24 cellular contexts compared by ENCODE assay signal in the genomic region with DNA sequence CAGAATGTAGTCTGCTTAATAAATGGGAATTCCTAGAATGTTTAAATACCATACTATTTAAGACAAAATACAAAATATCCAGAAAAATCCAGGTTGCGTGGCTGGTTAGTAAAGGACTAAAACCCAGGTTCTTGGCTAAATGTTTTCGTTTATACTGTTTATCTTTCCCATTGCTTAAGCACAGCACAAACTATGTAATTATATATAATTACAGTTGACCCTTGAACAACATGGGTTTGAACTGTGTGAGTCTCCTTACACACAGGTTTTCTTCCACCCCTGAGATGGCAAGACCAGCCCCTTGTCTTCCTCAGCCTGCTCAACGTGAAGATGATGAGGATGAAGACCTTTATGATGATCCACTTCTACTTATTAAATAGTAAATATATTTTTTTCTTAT.
"Had no signal": no experiment of that assay in that cellular context is flagged by ENCODE, and none has a peak within 500 bp of the region (broad histone marks: within the 10 kb centered on the region; RNA-seq: fewer than 3 reads in every experiment).

No MANE protein-coding gene starts in this region.

- H3K4me3 ChIP-seq: ascending aorta, coronary artery, dorsolateral prefrontal cortex, heart left ventricle had no signal

- H3K27me3 ChIP-seq: ascending aorta, dorsolateral prefrontal cortex, heart left ventricle had no signal

- DNase-seq: activated B cell treated with CpG ODN at 0.5 μM for 24 hours; activated CD4-positive, alpha-beta T cell treated with anti-CD3 and anti-CD28 coated beads for 48 hours; activated CD4-positive, alpha-beta T cell treated with anti-CD3 and anti-CD28 coated beads, Interleukin-2, amount 50 U/mL, for 1 hour; activated CD4-positive, alpha-beta T cell treated with anti-CD3 and anti-CD28 coated beads, Interleukin-2, amount 50 U/mL, for 48 hours; activated CD8-positive, alpha-beta memory T cell treated with anti-CD3 and anti-CD28 coated beads for 24 hours; activated CD8-positive, alpha-beta memory T cell treated with anti-CD3 and anti-CD28 coated beads, Interleukin-2, amount 50 U/mL, for 4 hours; activated CD8-positive, alpha-beta T cell treated with anti-CD3 and anti-CD28 coated beads for 36 hours; activated gamma-delta T cell; activated naive CD4-positive, alpha-beta T cell; activated naive CD4-positive, alpha-beta T cell treated with anti-CD3 and anti-CD28 coated beads, Interleukin-2, amount 10 ng/mL, durations not matched to agents 7 days and 5 days; activated naive CD8-positive, alpha-beta T cell treated with anti-CD3 and anti-CD28 coated beads, Interleukin-2, amount 10 ng/mL, durations not matched to agents 7 days and 5 days; activated T-cell treated with anti-CD3 and anti-CD28 coated beads, Interleukin-2, amount 50 U/mL, for 1 hour; activated T-cell treated with anti-CD3 and anti-CD28 coated beads, Interleukin-2, amount 50 U/mL, for 72 hours; dorsolateral prefrontal cortex; effector memory CD4-positive, alpha-beta T cell; endodermal cell; foreskin fibroblast; glutamatergic neuron; heart left ventricle; T-helper 17 cell; T1000; WERI-Rb-1 had no signal

- H3K27ac ChIP-seq: ascending aorta, coronary artery, heart left ventricle, WERI-Rb-1 had no signal

- H3K9me3 ChIP-seq: ascending aorta, heart left ventricle had no signal
